Comparison of ENCODE assay signal across 2 cellular contexts in genomic region chr6:64812138-64812537, GRCh38.
TF ChIP-seq lines count a peak whose summit lies in the region.

No MANE protein-coding gene starts in this region.

TF ChIP-seq in HepG2, 621 proteins besides CTCF, POLR2A, EP300 and RAD21:
- TF ChIP-seq HNF4G (IDR thresholded peaks at IDR 0.05; ENCODE audit: borderline replicate concordance, low read depth, low read length) (no peak), HNF4G (CRISPR knock-in tag; IDR thresholded peaks at IDR 0.05; ENCODE audit: borderline replicate concordance, low read depth) (no peak), KMT2A (CRISPR knock-in tag; IDR thresholded peaks at IDR 0.05) (no peak), ZBTB4 (CRISPR knock-in tag; IDR thresholded peaks at IDR 0.05; ENCODE audit: borderline replicate concordance) (no peak), ZNF816 (CRISPR knock-in tag; IDR thresholded peaks at IDR 0.05; ENCODE audit: borderline replicate concordance) (no peak), CEBPB (IDR thresholded peaks at IDR 0.05; ENCODE audit: borderline replicate concordance, low read depth, low read length) (peak; percentile 60; the same call in 1 of the 2 replicates)
TF ChIP-seq in HepG2: peak in this region for 1.

TF ChIP-seq in IMR-90, 13 proteins besides CTCF, POLR2A, EP300 and RAD21:
- peak; percentile 56; the same call in 1 of the 2 replicates for TF ChIP-seq CEBPB (IDR thresholded peaks at IDR 0.05; ENCODE audit: low read depth, low read length)
- TF ChIP-seq USF2 (IDR thresholded peaks at IDR 0.05; ENCODE audit: low read depth, low read length): no peak
TF ChIP-seq in IMR-90: peak in this region for 1.
